In genomic region chr10:131494451-131494850, GRCh38 we compare ENCODE assay signal across 35 cellular contexts.
"Had no signal": no experiment of that assay in that cellular context is flagged by ENCODE, and none has a peak within 500 bp of the region (broad histone marks: within the 10 kb centered on the region; RNA-seq: fewer than 3 reads in every experiment).

No MANE protein-coding gene starts in this region.

- H3K27ac Mint-ChIP-seq: activated B cell treated with CpG ODN at 0.5 μM for 24 hours; activated CD4-positive, alpha-beta memory T cell treated with anti-CD3 and anti-CD28 coated beads for 36 hours; activated CD4-positive, alpha-beta T cell treated with anti-CD3 and anti-CD28 coated beads, Interleukin-2, amount 10 ng/mL, durations not matched to agents 24 days and 14 days; activated CD8-positive, alpha-beta memory T cell treated with anti-CD3 and anti-CD28 coated beads, Interleukin-2, amount 10 ng/mL, durations not matched to agents 7 days and 5 days; activated CD8-positive, alpha-beta T cell treated with anti-CD3 and anti-CD28 coated beads for 36 hours; activated naive CD4-positive, alpha-beta T cell treated with anti-CD3 and anti-CD28 coated beads, Interleukin-2, amount 10 ng/mL, durations not matched to agents 7 days and 5 days; activated naive CD4-positive, alpha-beta T cell treated with anti-CD3 and anti-CD28 coated beads, Interleukin-2, amount 50 U/mL, for 24 hours; activated naive CD8-positive, alpha-beta T cell; activated naive CD8-positive, alpha-beta T cell treated with anti-CD3 and anti-CD28 coated beads, Interleukin-2, amount 10 ng/mL, durations not matched to agents 7 days and 5 days; activated naive CD8-positive, alpha-beta T cell treated with anti-CD3 and anti-CD28 coated beads, Interleukin-2, amount 50 U/mL, for 24 hours; activated T-helper 2 cell treated with anti-CD3 and anti-CD28 coated beads, Interferon-gamma antibody, Interleukin-2, Interleukin-4, amounts not matched to agents 10 μg/mL and 5 μg/mL and 100 μg/mL, durations not matched to agents 14 hours and 24 hours and 36 hours; brain; T-helper 1 cell treated with Interleukin-12 subunit alpha and Interleukin-12 subunit beta and Interleukin-4 antibody, amounts not matched to agents 30 μg/mL and 1 μg/mL, for 36 hours; T-helper 2 cell treated with Interferon-gamma antibody and Interleukin-4, amounts not matched to agents 5 μg/mL and 100 μg/mL, for 36 hours had no signal

- H3K36me3 ChIP-seq: ascending aorta, cardiac muscle cell had no signal

- H3K27me3 ChIP-seq: ascending aorta, cardiac muscle cell had no signal

- H3K4me1 Mint-ChIP-seq: activated B cell treated with CpG ODN at 0.5 μM for 24 hours; activated CD4-positive, alpha-beta T cell treated with anti-CD3 and anti-CD28 coated beads, Interleukin-2, amount 10 ng/mL, durations not matched to agents 24 days and 14 days; activated CD8-positive, alpha-beta memory T cell treated with anti-CD3 and anti-CD28 coated beads, Interleukin-2, amount 10 ng/mL, durations not matched to agents 7 days and 5 days; activated naive CD4-positive, alpha-beta T cell treated with anti-CD3 and anti-CD28 coated beads, Interleukin-2, amount 10 ng/mL, durations not matched to agents 7 days and 5 days; activated naive CD4-positive, alpha-beta T cell treated with anti-CD3 and anti-CD28 coated beads, Interleukin-2, amount 50 U/mL, for 24 hours; activated naive CD8-positive, alpha-beta T cell treated with anti-CD3 and anti-CD28 coated beads, Interleukin-2, amount 10 ng/mL, durations not matched to agents 7 days and 5 days; activated naive CD8-positive, alpha-beta T cell treated with anti-CD3 and anti-CD28 coated beads, Interleukin-2, amount 50 U/mL, for 24 hours; central memory CD8-positive, alpha-beta T cell had no signal

- H3K4me3 ChIP-seq: ascending aorta, cardiac muscle cell had no signal

- H3K4me3 Mint-ChIP-seq: activated B cell treated with CpG ODN at 0.5 μM for 24 hours; activated CD4-positive, alpha-beta memory T cell treated with anti-CD3 and anti-CD28 coated beads for 36 hours; activated CD4-positive, alpha-beta T cell treated with anti-CD3 and anti-CD28 coated beads, Interleukin-2, amount 10 ng/mL, durations not matched to agents 24 days and 14 days; activated CD8-positive, alpha-beta memory T cell treated with anti-CD3 and anti-CD28 coated beads, Interleukin-2, amount 10 ng/mL, durations not matched to agents 7 days and 5 days; activated CD8-positive, alpha-beta T cell treated with anti-CD3 and anti-CD28 coated beads for 36 hours; activated naive CD4-positive, alpha-beta T cell treated with anti-CD3 and anti-CD28 coated beads, Interleukin-2, amount 10 ng/mL, durations not matched to agents 7 days and 5 days; activated naive CD4-positive, alpha-beta T cell treated with anti-CD3 and anti-CD28 coated beads, Interleukin-2, amount 50 U/mL, for 24 hours; activated naive CD8-positive, alpha-beta T cell; activated naive CD8-positive, alpha-beta T cell treated with anti-CD3 and anti-CD28 coated beads, Interleukin-2, amount 10 ng/mL, durations not matched to agents 7 days and 5 days; activated naive CD8-positive, alpha-beta T cell treated with anti-CD3 and anti-CD28 coated beads, Interleukin-2, amount 50 U/mL, for 24 hours; activated T-cell treated with anti-CD3 and anti-CD28 coated beads, Interleukin-2, amount 50 U/mL, for 4 hours; brain; central memory CD8-positive, alpha-beta T cell; T-helper 1 cell treated with Interleukin-12 subunit alpha and Interleukin-12 subunit beta and Interleukin-4 antibody, amounts not matched to agents 30 μg/mL and 1 μg/mL, for 36 hours; T-helper 2 cell treated with Interferon-gamma antibody and Interleukin-4, amounts not matched to agents 5 μg/mL and 100 μg/mL, for 36 hours had no signal

- H3K27ac ChIP-seq: ascending aorta, cardiac muscle cell, VCaP had no signal

- H3K36me3 Mint-ChIP-seq: activated CD4-positive, alpha-beta memory T cell treated with anti-CD3 and anti-CD28 coated beads for 36 hours; activated CD8-positive, alpha-beta memory T cell treated with anti-CD3 and anti-CD28 coated beads, Interleukin-2, amount 10 ng/mL, durations not matched to agents 7 days and 5 days; activated naive CD4-positive, alpha-beta T cell treated with anti-CD3 and anti-CD28 coated beads, Interleukin-2, amount 10 ng/mL, durations not matched to agents 7 days and 5 days; activated naive CD4-positive, alpha-beta T cell treated with anti-CD3 and anti-CD28 coated beads, Interleukin-2, amount 50 U/mL, for 24 hours; activated naive CD8-positive, alpha-beta T cell; activated naive CD8-positive, alpha-beta T cell treated with anti-CD3 and anti-CD28 coated beads, Interleukin-2, amount 10 ng/mL, durations not matched to agents 7 days and 5 days; brain had no signal

- H3K27me3 Mint-ChIP-seq: activated B cell treated with CpG ODN at 0.5 μM for 24 hours; activated CD4-positive, alpha-beta memory T cell treated with anti-CD3 and anti-CD28 coated beads for 36 hours; activated CD4-positive, alpha-beta T cell treated with anti-CD3 and anti-CD28 coated beads, Interleukin-2, amount 10 ng/mL, durations not matched to agents 24 days and 14 days; activated CD8-positive, alpha-beta memory T cell treated with anti-CD3 and anti-CD28 coated beads, Interleukin-2, amount 10 ng/mL, durations not matched to agents 7 days and 5 days; activated naive CD4-positive, alpha-beta T cell treated with anti-CD3 and anti-CD28 coated beads, Interleukin-2, amount 10 ng/mL, durations not matched to agents 7 days and 5 days; activated naive CD4-positive, alpha-beta T cell treated with anti-CD3 and anti-CD28 coated beads, Interleukin-2, amount 50 U/mL, for 24 hours; activated naive CD8-positive, alpha-beta T cell treated with anti-CD3 and anti-CD28 coated beads, Interleukin-2, amount 10 ng/mL, durations not matched to agents 7 days and 5 days; central memory CD8-positive, alpha-beta T cell had no signal

- H3K9me3 Mint-ChIP-seq: activated B cell treated with CpG ODN at 0.5 μM for 24 hours; activated CD4-positive, alpha-beta memory T cell treated with anti-CD3 and anti-CD28 coated beads for 36 hours; activated CD4-positive, alpha-beta T cell treated with anti-CD3 and anti-CD28 coated beads, Interleukin-2, amount 10 ng/mL, durations not matched to agents 24 days and 14 days; activated CD8-positive, alpha-beta T cell treated with anti-CD3 and anti-CD28 coated beads for 36 hours; activated naive CD4-positive, alpha-beta T cell treated with anti-CD3 and anti-CD28 coated beads, Interleukin-2, amount 50 U/mL, for 24 hours; activated naive CD8-positive, alpha-beta T cell treated with anti-CD3 and anti-CD28 coated beads, Interleukin-2, amount 50 U/mL, for 24 hours; activated T-cell treated with anti-CD3 and anti-CD28 coated beads, Interleukin-2, amount 50 U/mL, for 4 hours; activated T-helper 2 cell treated with anti-CD3 and anti-CD28 coated beads, Interferon-gamma antibody, Interleukin-2, Interleukin-4, amounts not matched to agents 10 μg/mL and 5 μg/mL and 100 μg/mL, durations not matched to agents 14 hours and 24 hours and 36 hours; T-helper 1 cell treated with Interleukin-12 subunit alpha and Interleukin-12 subunit beta and Interleukin-4 antibody, amounts not matched to agents 30 μg/mL and 1 μg/mL, for 36 hours had no signal

- DNase-seq: activated B cell treated with CpG ODN at 0.5 μM for 24 hours; activated CD4-positive, alpha-beta memory T cell treated with anti-CD3 and anti-CD28 coated beads for 36 hours; activated CD4-positive, alpha-beta T cell treated with anti-CD3 and anti-CD28 coated beads for 4 hours; activated CD4-positive, alpha-beta T cell treated with anti-CD3 and anti-CD28 coated beads, Interleukin-2, amount 10 ng/mL, durations not matched to agents 24 days and 14 days; activated CD4-positive, alpha-beta T cell treated with anti-CD3 and anti-CD28 coated beads, Interleukin-2, amount 50 U/mL, for 1 hour; activated CD4-positive, alpha-beta T cell treated with anti-CD3 and anti-CD28 coated beads, Interleukin-2, amount 50 U/mL, for 4 hours; activated CD4-positive, CD25-positive, alpha-beta regulatory T cell treated with anti-CD3 and anti-CD28 coated beads, Interleukin-2, amount 50 U/mL, for 72 hours; activated CD8-positive, alpha-beta memory T cell treated with anti-CD3 and anti-CD28 coated beads, Interleukin-2, amount 10 ng/mL, durations not matched to agents 7 days and 5 days; activated CD8-positive, alpha-beta T cell treated with anti-CD3 and anti-CD28 coated beads for 36 hours; activated effector memory CD4-positive, alpha-beta T cell treated with Interleukin-2 at 50 U/mL for 16 hours; activated gamma-delta T cell; activated naive CD4-positive, alpha-beta T cell treated with anti-CD3 and anti-CD28 coated beads, Interleukin-2, amount 10 ng/mL, durations not matched to agents 7 days and 5 days; activated naive CD4-positive, alpha-beta T cell treated with Interleukin-2 at 50 U/mL for 16 hours; activated naive CD8-positive, alpha-beta T cell treated with anti-CD3 and anti-CD28 coated beads, Interleukin-2, amount 10 ng/mL, durations not matched to agents 7 days and 5 days; activated naive CD8-positive, alpha-beta T cell treated with anti-CD3 and anti-CD28 coated beads, Interleukin-2, amount 50 U/mL, for 24 hours; activated T-cell treated with anti-CD3 and anti-CD28 coated beads for 4 hours; activated T-cell treated with anti-CD3 and anti-CD28 coated beads, Interleukin-2, amount 50 U/mL, for 1 hour; activated T-cell treated with anti-CD3 and anti-CD28 coated beads, Interleukin-2, amount 50 U/mL, for 4 hours; amygdala; anterior cingulate cortex; caudate nucleus; cerebellar nuclear complex; T-helper 1 cell; T-helper 2 cell; T-helper 9 cell had no signal

- H3K4me1 ChIP-seq: ascending aorta had no signal

- H3K9me3 ChIP-seq: ascending aorta had no signal

- ATAC-seq: activated CD8-positive, alpha-beta memory T cell treated with anti-CD3 and anti-CD28 coated beads, Interleukin-2, amount 10 ng/mL, durations not matched to agents 7 days and 5 days; activated CD8-positive, alpha-beta T cell treated with anti-CD3 and anti-CD28 coated beads for 36 hours; activated naive CD8-positive, alpha-beta T cell treated with anti-CD3 and anti-CD28 coated beads, Interleukin-2, amount 50 U/mL, for 24 hours; activated T-cell treated with anti-CD3 and anti-CD28 coated beads, Interleukin-2, amount 50 U/mL, for 4 hours had no signal
